14 cellular contexts compared by ENCODE assay signal in the genomic region with DNA sequence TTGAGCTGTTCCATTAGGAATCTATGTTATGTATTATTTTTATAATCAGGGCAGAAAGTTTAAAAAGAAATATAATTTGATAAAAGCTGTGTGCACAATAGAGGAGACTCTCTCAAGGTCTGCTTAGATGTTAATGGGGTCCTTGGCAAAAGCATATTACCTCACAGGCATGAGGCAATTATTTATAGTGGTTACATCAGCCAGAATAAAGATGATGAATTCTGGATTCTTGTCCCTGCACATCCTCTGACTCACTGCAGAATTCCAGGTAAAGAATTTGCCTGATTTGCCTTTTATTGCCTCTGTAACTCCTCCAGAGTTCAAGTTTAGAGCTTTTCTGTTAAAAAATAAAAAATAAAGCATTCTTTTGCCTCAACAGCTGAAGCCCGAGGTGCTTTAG.
DNase-seq lines count a peak whose midpoint lies in the region; ATAC-seq and TF ChIP-seq lines count a peak whose summit lies in the region.
"Had no signal": no experiment of that assay in that cellular context is flagged by ENCODE, and none has a peak within 500 bp of the region (broad histone marks: within the 10 kb centered on the region; RNA-seq: fewer than 3 reads in every experiment).

No MANE protein-coding gene starts in this region.

- H3K9me3 ChIP-seq in DND-41 (ENCODE audit: insufficient read depth, low read length, severe bottlenecking) (no peaks in the 10 kb centered on the region), IMR-90 (ENCODE audit: control insufficient read depth, insufficient read depth, low read length) (no peaks in the 10 kb centered on the region)

- POLR2A ChIA-PET in IMR-90 (lab: Charles Lee; ENCODE audit: unreplicated experiment), result no interaction called here

- no CpG with 5 or more reads among the region's 1 CpG for WGBS in IMR-90 (ENCODE audit: extremely low coverage in 2 of 2, insufficient read length in 1 of 2), 2 experiments

- H3K4ac ChIP-seq in IMR-90 (ENCODE audit: low read depth, low read length), result no peak overlapping the region

- H4K5ac ChIP-seq in IMR-90 (ENCODE audit: low read depth, low read length), result no peak overlapping the region

- no peaks in the 10 kb centered on the region for H3K4me1 Mint-ChIP-seq in Calu3 (ENCODE audit: low read depth, unreplicated experiment)
- H3K4me1 Mint-ChIP-seq: central memory CD8-positive, alpha-beta T cell had no signal

- H4K8ac ChIP-seq in IMR-90 (ENCODE audit: low read depth in 2 of 2, low read length in 2 of 2), result peak overlapping the region in 1 of 2 experiments; percentile 47; a peak in 2 of 4 replicates

- no peaks in the 10 kb centered on the region for H3K36me3 Mint-ChIP-seq in Calu3 (ENCODE audit: insufficient read depth, unreplicated experiment)
- H3K36me3 Mint-ChIP-seq: CD8-positive, alpha-beta T cell; stimulated activated effector memory CD8-positive, alpha-beta T cell treated with anti-CD3 and anti-CD28 coated beads, Interleukin-12 subunit alpha, Interleukin-12 subunit beta, amount 100 ng/mL, for 72 hours had no signal

- DNase-seq in DND-41 (no peak), IMR-90 (peak; percentile 55), astrocyte of the hippocampus (ENCODE audit: low read depth, low spot score) (peak; percentile 44), kidney epithelial cell (ENCODE audit: low read depth) (peak; percentile 67), mucosa of gallbladder (ENCODE audit: low spot score) (no peak), GDM1 (lab: John Stamatoyannopoulos, UW) (no peak), Calu3 (no peak), superior temporal gyrus (ENCODE audit: extremely low spot score) (no peak)
- DNase-seq: activated CD4-positive, CD25-positive, alpha-beta regulatory T cell treated with anti-CD3 and anti-CD28 coated beads, Interleukin-2, amount 50 U/mL, for 72 hours; CD8-positive, alpha-beta T cell; NCI-H2227 treated with DMSO at 0.1 percent for 48 hours had no signal

- no peak overlapping the region for H3K4me3 ChIP-seq in DND-41 (ENCODE audit: low read depth in 1 of 2, low read length in 2 of 2)
- no peak overlapping the region for H3K4me3 ChIP-seq in IMR-90 (ENCODE audit: insufficient read depth, low read depth, low read length)
- H3K4me3 ChIP-seq in kidney epithelial cell (ENCODE audit: low read depth, low read length), result no peak overlapping the region

- in situ Hi-C loops in IMR-90 (cut with MboI; ENCODE audit: low sequenced_read_pairs), result no loop called here

- no peak overlapping the region for H3K23ac ChIP-seq in IMR-90 (ENCODE audit: low read depth, low read length)

- no peak overlapping the region for H3K56ac ChIP-seq in IMR-90 (ENCODE audit: extremely low read depth, insufficient read depth, low read length)

- no peak overlapping the region for H2BK15ac ChIP-seq in IMR-90 (ENCODE audit: low read depth, low read length)

- H3K27me3 ChIP-seq in DND-41 (ENCODE audit: insufficient read depth, low read length, poor library complexity) (no peaks in the 10 kb centered on the region), IMR-90 (ENCODE audit: control insufficient read depth, insufficient read depth, low read length) (no peaks in the 10 kb centered on the region), kidney epithelial cell (ENCODE audit: control insufficient read depth, insufficient read depth, low read length) (no peaks in the 10 kb centered on the region)

- intact Hi-C loops in IMR-90 (cut with micrococcal nuclease), result no loop called here
- intact Hi-C loops in Calu3 (cut with micrococcal nuclease; ENCODE audit: unreplicated experiment), result no loop called here

- TF ChIP-seq CTCF in DND-41 (IDR thresholded peaks at IDR 0.05; ENCODE audit: borderline replicate concordance, extremely low read depth, low read length, poor library complexity, severe bottlenecking), result no peak
- no peak for TF ChIP-seq CTCF in IMR-90 (conservative IDR thresholded peaks at IDR 0.05; ENCODE audit: low read depth, low read length)
- TF ChIP-seq CTCF in kidney epithelial cell (IDR thresholded peaks at IDR 0.05; ENCODE audit: insufficient read depth, low read length, poor library complexity, severe bottlenecking), result no peak
- TF ChIP-seq CTCF in Calu3 (IDR thresholded peaks at IDR 0.05; ENCODE audit: unreplicated experiment), result no peak

- no peak overlapping the region for H3K18ac ChIP-seq in IMR-90 (ENCODE audit: low read depth, low read length)

- no peaks in the 10 kb centered on the region for H3K79me1 ChIP-seq in IMR-90 (ENCODE audit: low read depth in 1 of 2, low read length in 2 of 2)

- H2AFZ ChIP-seq in DND-41 (ENCODE audit: low read depth, low read length), result no peak overlapping the region
- no peak overlapping the region for H2AFZ ChIP-seq in IMR-90 (replicated peaks; ENCODE audit: low read length, poor library complexity)

- no peak overlapping the region for H3K27ac Mint-ChIP-seq in Calu3 (ENCODE audit: unreplicated experiment)
- H3K27ac Mint-ChIP-seq: CD8-positive, alpha-beta T cell; stimulated activated effector memory CD8-positive, alpha-beta T cell treated with anti-CD3 and anti-CD28 coated beads, Interleukin-12 subunit alpha, Interleukin-12 subunit beta, amount 100 ng/mL, for 72 hours had no signal

- H3K4me1 ChIP-seq in DND-41 (ENCODE audit: insufficient read depth, low read length) (peaks cover 19% of the 10 kb centered on the region), IMR-90 (ENCODE audit: control insufficient read depth, insufficient read depth, low read length) (peaks cover 5% of the 10 kb centered on the region; the same call in 1 of the 2 replicates)

- ATAC-seq in DND-41 (ENCODE audit: insufficient read depth, low read depth) (peak; percentile 54; the same call in 1 of the 3 replicates), IMR-90 (ENCODE audit: low read depth) (no peak)
- ATAC-seq: CD8-positive, alpha-beta T cell; left lobe of liver; stimulated activated effector memory CD8-positive, alpha-beta T cell treated with anti-CD3 and anti-CD28 coated beads, Interleukin-12 subunit alpha, Interleukin-12 subunit beta, amount 100 ng/mL, for 72 hours had no signal

- H3K9ac ChIP-seq in DND-41 (ENCODE audit: low read depth, low read length) (no peak overlapping the region), IMR-90 (ENCODE audit: low read depth, low read length) (no peak overlapping the region)

- TF ChIP-seq RAD21 in IMR-90 (IDR thresholded peaks at IDR 0.05; ENCODE audit: low read length), result no peak

- H4K20me1 ChIP-seq in DND-41 (ENCODE audit: insufficient read depth, low read length) (no peaks in the 10 kb centered on the region), IMR-90 (ENCODE audit: insufficient read depth, low read length) (no peaks in the 10 kb centered on the region)

- 0 out of 2 replicates have a peak overlapping the region, but pooled peaks have one; percentile 9 for H2BK120ac ChIP-seq in IMR-90 (ENCODE audit: low read depth, low read length)

- H3K27me3 Mint-ChIP-seq in Calu3 (ENCODE audit: unreplicated experiment), result no peaks in the 10 kb centered on the region

- H3K4me3 Mint-ChIP-seq in Calu3 (ENCODE audit: low read depth, unreplicated experiment), result no peak overlapping the region
- H3K4me3 Mint-ChIP-seq: CD8-positive, alpha-beta T cell; central memory CD8-positive, alpha-beta T cell; stimulated activated effector memory CD8-positive, alpha-beta T cell treated with anti-CD3 and anti-CD28 coated beads, Interleukin-12 subunit alpha, Interleukin-12 subunit beta, amount 100 ng/mL, for 72 hours had no signal

- no peaks in the 10 kb centered on the region for H3K9me1 ChIP-seq in IMR-90 (ENCODE audit: insufficient read depth, low read length)

- no peak overlapping the region for H2BK20ac ChIP-seq in IMR-90 (ENCODE audit: low read depth, low read length)

- H4K91ac ChIP-seq in IMR-90 (ENCODE audit: insufficient read depth, low read depth, low read length), result no peak overlapping the region

- no peaks in the 10 kb centered on the region for H3K79me2 ChIP-seq in DND-41 (ENCODE audit: insufficient read depth, low read length)

- no peaks in the 10 kb centered on the region for H3K9me3 Mint-ChIP-seq in Calu3 (ENCODE audit: low read depth, unreplicated experiment)
- H3K9me3 Mint-ChIP-seq: CD8-positive, alpha-beta T cell; central memory CD8-positive, alpha-beta T cell; stimulated activated effector memory CD8-positive, alpha-beta T cell treated with anti-CD3 and anti-CD28 coated beads, Interleukin-12 subunit alpha, Interleukin-12 subunit beta, amount 100 ng/mL, for 72 hours had no signal

- H2BK5ac ChIP-seq in IMR-90 (ENCODE audit: low read depth, low read length, poor library complexity, severe bottlenecking), result no peak overlapping the region

- no peak overlapping the region for H3K14ac ChIP-seq in IMR-90 (replicated peaks; ENCODE audit: low read depth, low read length)

- no peak for TF ChIP-seq POLR2A in IMR-90 (IDR thresholded peaks at IDR 0.05; ENCODE audit: low read depth, low read length)

- H3K4me2 ChIP-seq in DND-41 (ENCODE audit: insufficient read depth, low read length), result no peak overlapping the region
- H3K4me2 ChIP-seq in IMR-90 (ENCODE audit: low read depth, low read length), result no peak overlapping the region

- no peak overlapping the region for H2AK5ac ChIP-seq in IMR-90 (ENCODE audit: low read depth, low read length)

- no peak overlapping the region for H2AK9ac ChIP-seq in IMR-90 (replicated peaks; ENCODE audit: low read depth, low read length, poor library complexity)

- H3K27ac ChIP-seq in DND-41 (ENCODE audit: low read length), result no peak overlapping the region
- H3K27ac ChIP-seq in IMR-90 (ENCODE audit: insufficient read depth, low read length), result no peak overlapping the region

- dilution Hi-C loops in IMR-90 (cut with HindIII; ENCODE audit: low sequenced_read_pairs, unreplicated experiment), result no loop called here

- CTCF ChIA-PET in IMR-90 (lab: Yijun Ruan, JAX), result interaction anchor here (0.6 to 1.5 kb wide), 2 partner anchors 11 to 14 kb away, joined by 3 read pairs; no protein-coding TSS in a partner anchor
- CTCF ChIA-PET in Calu3 (lab: Charles Lee), result no interaction called here

- no peaks in the 10 kb centered on the region for H3K36me3 ChIP-seq in DND-41 (ENCODE audit: insufficient read depth, low read length)
- H3K36me3 ChIP-seq in IMR-90 (ENCODE audit: control insufficient read depth, insufficient read depth, low read length), result no peaks in the 10 kb centered on the region
- no peaks in the 10 kb centered on the region for H3K36me3 ChIP-seq in kidney epithelial cell (ENCODE audit: control insufficient read depth, insufficient read depth, low read length)

- BruUV-seq in IMR-90 (replicated peaks; lab: Mats Ljungman, UMichigan) (no TSS peak), Calu3 (replicated peaks; lab: Mats Ljungman, UMichigan) (no TSS peak)

TF ChIP-seq in IMR-90, 13 proteins besides CTCF, POLR2A, EP300 and RAD21:
- TF ChIP-seq CHD1 (IDR thresholded peaks at IDR 0.05; ENCODE audit: low read depth, low read length) (no peak), CEBPB (IDR thresholded peaks at IDR 0.05; ENCODE audit: low read depth, low read length) (peak; percentile 86)
TF ChIP-seq in IMR-90: peak in this region for 1.

Comparison
In these comparisons a context has a peak if more than half of its experiments do, and no peak if none do; other contexts are left out.
1. DNase-seq: peak in IMR-90 (single experiment), astrocyte of the hippocampus (single experiment) and kidney epithelial cell (single experiment); none in DND-41 (single experiment), mucosa of gallbladder (single experiment), GDM1 (single experiment), Calu3 (single experiment) and superior temporal gyrus (single experiment).